8 cellular contexts compared by ENCODE assay signal in the genomic region with DNA sequence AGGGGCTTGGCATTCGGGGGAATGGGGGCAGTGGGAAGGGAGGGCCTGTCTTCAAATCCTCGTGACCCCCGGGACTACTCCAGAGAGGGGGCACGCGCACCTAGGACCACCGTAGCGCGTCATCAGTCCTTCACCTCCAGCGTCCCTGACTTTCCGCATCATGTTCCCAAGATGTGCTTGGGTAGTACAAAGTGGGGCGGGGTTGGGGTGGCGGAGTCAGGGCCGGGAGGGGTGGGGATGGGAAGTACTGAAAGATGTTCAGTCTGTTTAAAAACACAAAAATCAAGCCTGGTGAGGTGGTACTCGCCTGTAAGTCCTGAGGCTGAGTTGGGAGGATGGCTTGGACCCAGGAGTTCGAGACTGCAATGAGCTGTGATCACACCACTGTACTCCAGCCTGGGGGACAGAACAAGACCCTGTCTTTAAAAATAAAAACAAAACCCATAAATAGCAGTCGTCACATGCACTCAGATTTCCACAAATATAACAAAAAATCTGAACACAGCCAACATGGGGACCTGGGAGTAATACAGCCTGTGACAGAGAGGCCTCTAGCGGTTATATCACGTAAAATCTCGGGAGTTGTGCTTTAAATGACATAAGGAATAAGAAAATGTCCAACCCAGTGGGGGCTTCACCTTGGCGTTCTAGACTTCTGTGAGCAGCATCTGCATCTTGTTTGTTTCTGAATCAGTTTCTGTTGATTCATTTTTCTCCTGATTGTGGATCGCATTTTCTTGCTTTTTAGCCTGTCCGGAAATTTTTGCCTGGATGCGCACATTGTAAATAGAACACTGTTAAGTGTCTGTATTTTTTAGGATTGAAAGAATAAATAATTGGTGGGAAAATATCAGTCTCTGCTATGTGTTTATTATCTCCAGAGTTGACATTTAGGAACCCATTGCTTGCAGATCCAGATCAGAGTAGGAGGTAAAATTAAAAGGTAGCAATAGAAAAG. TPM values are rescaled to one million over a fixed set of nuclear protein-coding genes. Genes with fewer than 3 reads are reported as not detected.
DNase-seq lines count a peak whose midpoint lies in the region; ATAC-seq, FAIRE-seq and TF ChIP-seq lines count a peak whose summit lies in the region.

No MANE protein-coding gene starts in this region.

- TF ChIP-seq CTCF in mammary epithelial cell (conservative IDR thresholded peaks at IDR 0.05 in 1 of 2, IDR thresholded peaks at IDR 0.05 in 1 of 2; ENCODE audit: extremely low read depth in 1 of 2, insufficient read depth in 1 of 2, low read depth in 1 of 2, low read length in 2 of 2), result peak; percentile 62 to 68

- ATAC-seq in GM21528 (IDR thresholded peaks at IDR 0.05; ENCODE audit: low FRiP score, unreplicated experiment), result no peak

- no peak overlapping the region for H3K27ac ChIP-seq in SJSA1
- H3K27ac ChIP-seq in mammary epithelial cell (ENCODE audit: insufficient read depth, low read depth, low read length), result peak overlapping the region; percentile 42
- peak overlapping the region; percentile 83 to 96 for H3K27ac ChIP-seq in small intestine (ENCODE audit: low read depth in 1 of 2, low read length in 1 of 2)

- H3K27me3 ChIP-seq in SJSA1 (replicated peaks) (no peaks in the 10 kb centered on the region), mammary epithelial cell (ENCODE audit: insufficient read depth, low read length) (no peaks in the 10 kb centered on the region), small intestine (ENCODE audit: control insufficient read depth in 2 of 2, insufficient read depth in 2 of 2, low read length in 2 of 2) (no peaks in the 10 kb centered on the region)

- H2AFZ ChIP-seq in mammary epithelial cell (ENCODE audit: low read depth, low read length), result peak overlapping the region; percentile 92

- dilution Hi-C loops in mammary epithelial cell (cut with HindIII; ENCODE audit: low sequenced_read_pairs), result no loop called here

- H3K36me3 Mint-ChIP-seq in immature natural killer cell, result no peaks in the 10 kb centered on the region

- FAIRE-seq in small intestine (lab: Jason Lieb, UNC), result no peak

- H3K9me3 Mint-ChIP-seq in immature natural killer cell, result no peaks in the 10 kb centered on the region

- peak overlapping the region; percentile 51 to 77 (median 70) for H3K4me3 Mint-ChIP-seq in immature natural killer cell

- intact Hi-C loops in mammary epithelial cell (cut with micrococcal nuclease), result loop anchor here (1.0 to 10.0 kb wide), 8 partner anchors 18 to 300 kb away; partner anchors contain the start of genes GINM1, RAET1E and RAET1G

- H3K79me2 ChIP-seq in mammary epithelial cell (ENCODE audit: insufficient read depth, low read length), result peaks cover 25% of the 10 kb centered on the region

- peak overlapping the region; percentile 96 for H3K4me2 ChIP-seq in mammary epithelial cell (ENCODE audit: insufficient read depth, low read depth, low read length)

- H3K4me1 Mint-ChIP-seq in immature natural killer cell, result peaks cover 10 to 14% of the 10 kb centered on the region in 2 donors

- in situ Hi-C loops in mammary epithelial cell (cut with MboI; ENCODE audit: low sequenced_read_pairs in 2 of 2), result no loop called here

- 12% methylated on average over 19 of the region's 23 CpGs for WGBS in mammary epithelial cell (ENCODE audit: low coverage, missing lambda C conversion rate)
- whole genome bisulfite sequencing in small intestine, 3 donors, result 14 to 18% (median 16%) methylated on average over 23 of the region's 23 CpGs

- peak; percentile 59 for DNase-seq in activated CD8-positive, alpha-beta memory T cell treated with anti-CD3 and anti-CD28 coated beads for 24 hours
- DNase-seq in activated CD8-positive, alpha-beta memory T cell treated with anti-CD3 and anti-CD28 coated beads, Interleukin-2, amount 50 U/mL, for 48 hours, result no peak
- DNase-seq in M059J (ENCODE audit: low read depth) (peak; percentile 82), SJSA1 (ENCODE audit: low read depth in 1 of 2, low spot score in 2 of 2) (peak in 1 of 2 experiments; percentile 73), mammary epithelial cell (peak; percentile 52), immature natural killer cell (peak; percentile 26 to 41 (median 29)), small intestine (peak; percentile 67)

- peak overlapping the region; percentile 62 for H3K9ac ChIP-seq in mammary epithelial cell (ENCODE audit: insufficient read depth, low read length)

- peak overlapping the region; percentile 93 for H3K4me3 ChIP-seq in SJSA1
- peak overlapping the region; percentile 29 to 49 (median 45) for H3K4me3 ChIP-seq in mammary epithelial cell (replicated peaks in 1 of 3; ENCODE audit: insufficient read depth in 1 of 3, low read depth in 2 of 3, low read length in 3 of 3)
- H3K4me3 ChIP-seq in small intestine (ENCODE audit: low read depth in 1 of 2, low read length in 2 of 2), result peak overlapping the region; percentile 22 to 83

- TSS peak; percentile 79 for BruUV-seq in mammary epithelial cell (replicated peaks; lab: Mats Ljungman, UMichigan)

- H3K9me3 ChIP-seq in SJSA1 (replicated peaks), result peaks cover 5% of the 10 kb centered on the region; the same call in 1 of the 2 replicates
- H3K9me3 ChIP-seq in mammary epithelial cell (replicated peaks; ENCODE audit: insufficient read depth, low read length), result no peaks in the 10 kb centered on the region
- no peaks in the 10 kb centered on the region for H3K9me3 ChIP-seq in small intestine (ENCODE audit: control insufficient read depth, low read depth)

- CTCF ChIA-PET in mammary epithelial cell (lab: Charles Lee; ENCODE audit: low non-redundant PET), result no interaction called here

- H3K4me1 ChIP-seq in SJSA1 (replicated peaks), result peaks cover 42% of the 10 kb centered on the region
- peaks cover 31% of the 10 kb centered on the region for H3K4me1 ChIP-seq in mammary epithelial cell (ENCODE audit: insufficient read depth, low read length)
- peaks cover 0 to 4% of the 10 kb centered on the region in 2 donors for H3K4me1 ChIP-seq in small intestine (ENCODE audit: control insufficient read depth in 2 of 2, insufficient read depth in 1 of 2, low read depth in 1 of 2, low read length in 1 of 2)

- H3K36me3 ChIP-seq in SJSA1 (peaks cover 18% of the 10 kb centered on the region), mammary epithelial cell (ENCODE audit: insufficient read depth, low read length) (no peaks in the 10 kb centered on the region), small intestine (ENCODE audit: control insufficient read depth in 2 of 2, insufficient read depth in 2 of 2, low read length in 2 of 2) (no peaks in the 10 kb centered on the region)

- no peaks in the 10 kb centered on the region for H4K20me1 ChIP-seq in mammary epithelial cell (ENCODE audit: insufficient read depth, low read length)

- peaks cover 4 to 16% (median 7%) of the 10 kb centered on the region in 3 donors for H3K27me3 Mint-ChIP-seq in immature natural killer cell (ENCODE audit: low read depth in 3 of 3)

- H3K27ac Mint-ChIP-seq in immature natural killer cell, result no peak overlapping the region

RNA-seq across cellular contexts. Expression of gene LRP11, which starts 0.7 kb away (rescaled TPM):
- total RNA-seq in M059J (2014; rRNA removed; shearing (Covaris generic)), result 65.9 and 92.0 TPM in 2 replicates
- total RNA-seq in SJSA1 (2014; rRNA removed; shearing (Covaris generic)), result 55.7 and 143 TPM in 2 replicates
- total RNA-seq in mammary epithelial cell, result 10 to 100 TPM; 67.5 to 71.3 TPM
- polyA plus RNA-seq in mammary epithelial cell, result 35.9 TPM
- polyA minus RNA-seq in mammary epithelial cell, result 57.5 TPM
- polyA plus RNA-seq in immature natural killer cell, result under 1 TPM in 2 of 3 donors, not detected in 1; 0.34 to 0.73 TPM
- polyA plus RNA-seq in small intestine, result 10 to 100 TPM in 1 of 3 donors, 1 to 10 TPM in 1, not detected in 1; 2.2 to 19.7 TPM

RNA-seq across cellular contexts. Expression of gene RAET1E, which starts 33.1 kb away (rescaled TPM):
- total RNA-seq in M059J (2014; rRNA removed; shearing (Covaris generic)), result 1.5 and 2.7 TPM in 2 replicates
- 0.28 TPM in 1 of 2 replicates, not detected in the other for total RNA-seq in SJSA1 (2014; rRNA removed; shearing (Covaris generic))
- total RNA-seq in mammary epithelial cell, result 10 to 100 TPM in 1 of 2 donors, 1 to 10 TPM in 1; 9.2 to 15.0 TPM
- polyA plus RNA-seq in mammary epithelial cell (18.5 TPM), immature natural killer cell (not detected), small intestine (under 1 TPM in 1 of 3 donors, not detected in 2; 0.13 TPM)
- not detected for polyA minus RNA-seq in mammary epithelial cell

RNA-seq across cellular contexts. Expression of gene RAET1G, which starts 58.1 kb away (rescaled TPM):
- 19.7 and 20.6 TPM in 2 replicates for total RNA-seq in M059J (2014; rRNA removed; shearing (Covaris generic))
- 0.16 and 0.68 TPM in 2 replicates for total RNA-seq in SJSA1 (2014; rRNA removed; shearing (Covaris generic))
- 10 to 100 TPM in 1 of 2 donors, 1 to 10 TPM in 1; 6.3 to 28.8 TPM for total RNA-seq in mammary epithelial cell
- polyA plus RNA-seq in mammary epithelial cell, result 32.3 TPM
- polyA minus RNA-seq in mammary epithelial cell, result 3.1 TPM
- polyA plus RNA-seq in immature natural killer cell, result not detected
- polyA plus RNA-seq in small intestine, result under 1 TPM in 1 of 3 donors, not detected in 2; 0.27 TPM
